1 cellular context compared by ENCODE assay signal in the genomic region with DNA sequence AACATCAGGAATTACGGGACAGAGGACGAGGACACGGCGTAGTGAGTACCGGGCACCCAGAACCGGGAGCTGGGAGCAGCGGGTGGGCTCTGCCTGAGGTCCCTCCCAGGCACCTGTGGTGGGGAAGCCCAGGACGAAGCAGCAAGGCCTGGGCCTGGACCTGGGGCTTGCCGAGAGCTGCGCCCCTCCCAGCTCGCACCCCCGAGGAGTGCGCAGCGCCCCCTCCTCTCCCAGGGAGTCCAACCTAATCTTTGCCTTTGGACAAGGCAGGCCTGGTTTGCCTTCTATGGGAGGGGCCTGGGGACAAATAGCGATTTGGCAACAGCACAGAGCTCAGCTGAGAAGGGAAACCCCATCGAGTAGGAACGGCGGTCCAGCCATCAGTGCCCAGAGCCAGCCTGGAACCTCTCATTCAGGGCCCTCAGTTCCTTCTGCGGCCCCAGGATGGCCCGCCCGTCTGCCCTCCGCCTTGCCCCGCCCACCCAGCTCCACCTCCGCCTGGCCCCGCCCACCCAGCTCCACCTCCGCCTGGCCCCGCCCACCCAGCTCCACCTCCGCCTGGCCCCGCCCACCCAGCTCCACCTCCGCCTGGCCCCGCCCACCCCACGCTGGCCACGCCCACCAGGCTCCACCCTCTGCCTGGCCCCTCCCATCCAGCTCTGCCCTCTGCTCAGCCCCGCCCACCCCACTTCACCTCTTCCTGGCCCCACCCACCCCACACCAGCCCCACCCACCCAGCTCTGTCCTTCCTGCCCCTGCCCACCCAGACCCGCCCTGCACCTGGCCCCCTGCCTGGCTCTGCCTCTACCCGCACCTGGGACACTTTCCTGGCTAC.
TF ChIP-seq lines count a peak whose summit lies in the region.

No MANE protein-coding gene starts in this region.

TF ChIP-seq in GM23338, 12 proteins besides CTCF, POLR2A, EP300 and RAD21 (continued from another document):
- TF ChIP-seq ZNF462 (CRISPR knock-in tag; IDR thresholded peaks at IDR 0.05), result no peak
- TF ChIP-seq EZH2 (IDR thresholded peaks at IDR 0.05; ENCODE audit: low read depth, unreplicated experiment), result no peak
